Comparison of ENCODE assay signal across 23 cellular contexts in the genomic region with DNA sequence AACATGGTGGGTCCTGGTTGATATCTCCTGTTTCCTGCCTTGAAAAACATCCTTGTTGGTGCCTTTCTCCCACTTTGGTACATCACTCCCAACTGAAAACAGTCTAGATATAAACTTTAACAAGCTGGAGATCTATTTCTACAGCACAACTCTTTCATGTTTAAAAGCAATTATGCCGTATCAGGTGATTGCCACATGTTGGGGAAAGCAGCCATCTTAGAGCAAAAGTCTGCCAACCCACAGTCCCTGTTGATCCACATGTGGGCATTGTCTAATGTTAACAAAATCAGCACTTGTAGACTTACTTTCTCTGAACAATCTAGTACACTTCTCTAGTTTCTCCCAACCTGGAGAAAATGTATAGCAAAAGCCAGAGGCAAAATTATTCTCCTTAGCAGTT.
A peak's percentile ranks its signal among the peaks of the same experiment; 100 is the strongest.
DNase-seq lines count a peak whose midpoint lies in the region; ATAC-seq, FAIRE-seq and TF ChIP-seq lines count a peak whose summit lies in the region.
"Had no signal": no experiment of that assay in that cellular context is flagged by ENCODE, and none has a peak within 500 bp of the region (broad histone marks: within the 10 kb centered on the region; RNA-seq: fewer than 3 reads in every experiment).

No MANE protein-coding gene starts in this region.

- ATAC-seq in GM23338, result no peak
- no peak for ATAC-seq in CD4-positive, alpha-beta T cell (ENCODE audit: poor library complexity)

- WGBS in smooth muscle cell (ENCODE audit: low lambda C conversion rate), result 78% methylated on average over 1 of the region's 1 CpG

- no peak for TF ChIP-seq POLR2A in H54 (IDR thresholded peaks at IDR 0.05; ENCODE audit: low read depth, low read length)

- no peak overlapping the region for H3K27ac Mint-ChIP-seq in GM23338
- H3K27ac Mint-ChIP-seq in CD4-positive, alpha-beta T cell, result no peak overlapping the region
- H3K27ac Mint-ChIP-seq: CD14-positive monocyte; CD4-positive, alpha-beta memory T cell; HFFc6 had no signal

- DNase-seq in GM23338 (ENCODE audit: low spot score) (no peak), ascending aorta (ENCODE audit: low spot score in 2 of 2) (no peak), fibroblast of peridontal ligament (ENCODE audit: extremely low read depth) (peak; percentile 51), smooth muscle cell (lab: John Stamatoyannopoulos, UW; ENCODE audit: unreplicated experiment) (no peak), NCI-H1417 (lab: John Stamatoyannopoulos, UW) (no peak), H54 (ENCODE audit: insufficient read length, low spot score) (no peak), medulla oblongata (ENCODE audit: extremely low spot score) (no peak)
- DNase-seq in CD4-positive, alpha-beta T cell, result no peak
- DNase-seq: AML-193; BE2C; Calu3; CD4-positive, alpha-beta memory T cell; COR-L47; DMS53; DMS79 treated with DMSO at 0.1 percent for 48 hours; GF-D8; HFFc6 had no signal

- H3K4me3 ChIP-seq in GM23338 (no peak overlapping the region), ascending aorta (no peak overlapping the region), smooth muscle cell (no peak overlapping the region)
- H3K4me3 ChIP-seq: BLaER1 treated with 17β-estradiol and CSF1 and Interleukin-3, amounts not matched to agents 10 nM and 100 nM; HAP-1 had no signal

- no peaks in the 10 kb centered on the region for H3K9me2 ChIP-seq in GM23338 (ENCODE audit: insufficient read depth)

- no peaks in the 10 kb centered on the region for H3K4me1 ChIP-seq in GM23338 (ENCODE audit: insufficient read depth)
- peaks cover 0 to 18% of the 10 kb centered on the region in 2 donors for H3K4me1 ChIP-seq in ascending aorta
- H3K4me1 ChIP-seq in smooth muscle cell (ENCODE audit: low read depth), result no peaks in the 10 kb centered on the region
- H3K4me1 ChIP-seq: BE2C; BLaER1 treated with 17β-estradiol and CSF1 and Interleukin-3, amounts not matched to agents 10 nM and 100 nM; HAP-1 had no signal

- H3K79me2 ChIP-seq in GM23338 (replicated peaks; ENCODE audit: insufficient read depth) (no peaks in the 10 kb centered on the region), smooth muscle cell (ENCODE audit: low read depth) (no peaks in the 10 kb centered on the region)

- H3F3A ChIP-seq in GM23338 (replicated peaks; ENCODE audit: low read depth) (no peaks in the 10 kb centered on the region), smooth muscle cell (ENCODE audit: low read depth) (peaks cover 7% of the 10 kb centered on the region)

- no peaks in the 10 kb centered on the region for H3K9me3 Mint-ChIP-seq in GM23338
- H3K9me3 Mint-ChIP-seq in CD4-positive, alpha-beta T cell, result no peaks in the 10 kb centered on the region
- H3K9me3 Mint-ChIP-seq: HFFc6 had no signal

- H3K27ac ChIP-seq in GM23338 (ENCODE audit: low read depth) (no peak overlapping the region), ascending aorta (peak overlapping the region; percentile 2 to 32), smooth muscle cell (ENCODE audit: low read depth) (peak overlapping the region; percentile 23)
- no peak overlapping the region for H3K27ac ChIP-seq in CD4-positive, alpha-beta T cell (ENCODE audit: low read depth, low read length)
- H3K27ac ChIP-seq: BLaER1 treated with 17β-estradiol and CSF1 and Interleukin-3, amounts not matched to agents 10 nM and 100 nM had no signal

- H3K4me2 ChIP-seq in GM23338 (no peak overlapping the region), smooth muscle cell (no peak overlapping the region)
- H3K4me2 ChIP-seq: BLaER1 treated with 17β-estradiol and CSF1 and Interleukin-3, amounts not matched to agents 10 nM and 100 nM had no signal

- no peak for FAIRE-seq in H54 (lab: Jason Lieb, UNC)
- FAIRE-seq: GM12891, GM18507, H1 had no signal

- no peaks in the 10 kb centered on the region for H3K36me3 Mint-ChIP-seq in GM23338 (ENCODE audit: low read depth)
- no peaks in the 10 kb centered on the region for H3K36me3 Mint-ChIP-seq in CD4-positive, alpha-beta T cell (ENCODE audit: low read depth)
- H3K36me3 Mint-ChIP-seq: CD14-positive monocyte; CD4-positive, alpha-beta memory T cell had no signal

- no peaks in the 10 kb centered on the region for H3K9me3 ChIP-seq in ascending aorta
- H3K9me3 ChIP-seq in smooth muscle cell (replicated peaks; ENCODE audit: low read depth), result no peaks in the 10 kb centered on the region
- H3K9me3 ChIP-seq in CD4-positive, alpha-beta T cell (ENCODE audit: control insufficient read depth, low read length), result no peaks in the 10 kb centered on the region
- H3K9me3 ChIP-seq: BE2C; BLaER1 treated with 17β-estradiol and CSF1 and Interleukin-3, amounts not matched to agents 10 nM and 100 nM; HAP-1 had no signal

- H3K27me3 Mint-ChIP-seq in GM23338 (ENCODE audit: insufficient read depth, low read depth, poor library complexity), result no peaks in the 10 kb centered on the region
- H3K27me3 Mint-ChIP-seq in CD4-positive, alpha-beta T cell, result peaks cover 19% of the 10 kb centered on the region

- H3K27me3 ChIP-seq in GM23338 (ENCODE audit: insufficient read depth) (no peaks in the 10 kb centered on the region), ascending aorta (no peaks in the 10 kb centered on the region), smooth muscle cell (ENCODE audit: low read depth) (no peaks in the 10 kb centered on the region)
- H3K27me3 ChIP-seq in CD4-positive, alpha-beta T cell (ENCODE audit: control insufficient read depth, insufficient read depth, low read length), result no peaks in the 10 kb centered on the region
- H3K27me3 ChIP-seq: BLaER1 treated with 17β-estradiol and CSF1 and Interleukin-3, amounts not matched to agents 10 nM and 100 nM had no signal

- POLR2A ChIA-PET in CD4-positive, alpha-beta T cell (lab: Charles Lee), result no interaction called here

- H3K4me3 Mint-ChIP-seq in GM23338, result no peak overlapping the region
- no peak overlapping the region for H3K4me3 Mint-ChIP-seq in CD4-positive, alpha-beta T cell
- H3K4me3 Mint-ChIP-seq: CD14-positive monocyte; CD4-positive, alpha-beta memory T cell; HFFc6 had no signal

- no peak overlapping the region for H3K9ac ChIP-seq in smooth muscle cell (ENCODE audit: low read depth)
- H3K9ac ChIP-seq: BLaER1 treated with 17β-estradiol and CSF1 and Interleukin-3, amounts not matched to agents 10 nM and 100 nM had no signal

- H3K36me3 ChIP-seq in GM23338 (ENCODE audit: insufficient read depth), result no peaks in the 10 kb centered on the region
- peaks cover 0 to under 1% of the 10 kb centered on the region in 2 donors for H3K36me3 ChIP-seq in ascending aorta
- no peaks in the 10 kb centered on the region for H3K36me3 ChIP-seq in smooth muscle cell (ENCODE audit: low read depth)
- H3K36me3 ChIP-seq: BE2C; BLaER1 treated with 17β-estradiol and CSF1 and Interleukin-3, amounts not matched to agents 10 nM and 100 nM; HAP-1 had no signal

- H2AFZ ChIP-seq in GM23338 (0 out of 2 replicates have a peak overlapping the region, but pooled peaks have one; percentile 79), smooth muscle cell (ENCODE audit: low read depth) (no peak overlapping the region)

- no peaks in the 10 kb centered on the region for H3K4me1 Mint-ChIP-seq in GM23338
- H3K4me1 Mint-ChIP-seq in CD4-positive, alpha-beta T cell (ENCODE audit: low read depth), result no peaks in the 10 kb centered on the region
- H3K4me1 Mint-ChIP-seq: CD14-positive monocyte; CD4-positive, alpha-beta memory T cell had no signal

- CTCF ChIA-PET in CD4-positive, alpha-beta T cell (lab: Charles Lee), result no interaction called here

- no peak for TF ChIP-seq CTCF in GM23338 (conservative IDR thresholded peaks at IDR 0.05; ENCODE audit: low read depth in 2 of 2)
- no peak for TF ChIP-seq CTCF in ascending aorta (IDR thresholded peaks at IDR 0.05)
- no peak for TF ChIP-seq CTCF in smooth muscle cell (IDR thresholded peaks at IDR 0.05; ENCODE audit: borderline replicate concordance, insufficient read depth, poor library complexity, severe bottlenecking)
- TF ChIP-seq CTCF in CD4-positive, alpha-beta T cell (IDR thresholded peaks at IDR 0.05), result no peak

- intact Hi-C loops in ascending aorta (cut with DNase I), result no loop called here
- intact Hi-C loops in CD4-positive, alpha-beta T cell (cut with DNase I, micrococcal nuclease), result no loop called here

- H4K20me1 ChIP-seq in GM23338 (replicated peaks; ENCODE audit: insufficient read depth) (no peaks in the 10 kb centered on the region), smooth muscle cell (ENCODE audit: low read depth) (no peaks in the 10 kb centered on the region)
- H4K20me1 ChIP-seq: BLaER1 treated with 17β-estradiol and CSF1 and Interleukin-3, amounts not matched to agents 10 nM and 100 nM had no signal

TF ChIP-seq in GM23338, 12 proteins besides CTCF, POLR2A, EP300 and RAD21 (continues in another document):
- TF ChIP-seq ETS1 (IDR thresholded peaks at IDR 0.05), result no peak

Comparison
In these comparisons a context has a peak if more than half of its experiments do, and no peak if none do; other contexts are left out.
1. H3K27ac ChIP-seq: peak in ascending aorta (2 of 2) and smooth muscle cell (single experiment); none in GM23338 (single experiment) and CD4-positive, alpha-beta T cell (single experiment).